9 cellular contexts compared by ENCODE assay signal in the genomic region with DNA sequence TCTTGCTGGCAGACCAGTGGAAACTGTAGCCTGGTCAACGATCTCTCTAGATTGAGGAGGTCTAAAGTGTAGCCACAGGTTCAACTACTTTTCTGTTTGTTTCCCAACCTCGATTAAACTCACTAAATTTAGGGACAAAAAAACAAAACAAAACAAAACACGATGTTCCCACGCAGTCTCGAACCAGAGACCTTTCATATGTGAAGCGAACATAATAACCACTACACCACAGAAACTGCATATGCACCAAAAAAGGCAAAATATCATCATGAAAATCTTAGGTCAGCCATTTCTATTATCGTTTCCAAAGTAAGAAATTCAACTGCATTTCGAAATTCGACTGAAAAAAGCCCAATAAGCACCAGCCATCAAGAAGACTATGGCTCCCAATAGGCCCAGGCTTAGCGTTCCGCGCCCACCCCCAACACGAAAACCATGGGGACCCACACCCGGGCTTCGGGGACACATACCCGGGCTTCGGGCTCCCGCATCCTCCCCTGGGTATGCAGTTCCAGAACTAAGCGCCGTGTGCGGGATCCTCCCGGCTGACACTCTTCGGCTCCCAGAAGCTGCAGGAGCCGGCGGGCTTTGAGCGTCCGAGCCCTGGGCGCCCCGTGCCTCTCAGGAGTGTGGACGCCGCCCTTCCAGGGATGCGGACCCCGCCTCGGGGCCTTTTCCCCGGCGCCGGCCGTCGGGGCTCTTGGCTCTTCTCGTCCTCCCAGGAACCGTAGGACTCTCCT. TPM values are rescaled to one million over a fixed set of nuclear protein-coding genes. Genes with fewer than 3 reads are reported as not detected.
DNase-seq lines count a peak whose midpoint lies in the region; ATAC-seq, FAIRE-seq and TF ChIP-seq lines count a peak whose summit lies in the region.
"Not testable (repeated sequence)": the region's sequence is repeated elsewhere in the genome, so short reads cannot be mapped to it uniquely, and the experiment has no call there.
"Had no signal": no experiment of that assay in that cellular context is flagged by ENCODE, and none has a peak within 500 bp of the region (broad histone marks: within the 10 kb centered on the region; RNA-seq: fewer than 3 reads in every experiment).

No MANE protein-coding gene starts in this region.

- H3K36me3 ChIP-seq in GM23338 (ENCODE audit: insufficient read depth); RWPE2 (ENCODE audit: low read depth); brain microvascular endothelial cell (replicated peaks); HepG2 (replicated peaks in 1 of 2; ENCODE audit: control insufficient read depth in 1 of 2, insufficient read depth in 2 of 2, low read length in 2 of 2): not testable (repeated sequence)

- H3K4me3 ChIP-seq in GM23338: peak overlapping the region; percentile 30; the same call in 1 of the 2 replicates
- H3K4me3 ChIP-seq in RWPE2 (ENCODE audit: severe bottlenecking); HepG2 (replicated peaks in 1 of 3; ENCODE audit: insufficient read depth in 1 of 3, low read depth in 2 of 3, low read length in 3 of 3): not testable (repeated sequence)
- peak overlapping the region; percentile 26 for H3K4me3 ChIP-seq in brain microvascular endothelial cell (ENCODE audit: low read depth, low read length)
- peak overlapping the region; percentile 15 for H3K4me3 ChIP-seq in fibroblast of mammary gland (ENCODE audit: control insufficient read depth, low read depth, low read length)

- not testable (repeated sequence) for H3K79me2 ChIP-seq in GM23338 (replicated peaks; ENCODE audit: insufficient read depth); HepG2 (ENCODE audit: insufficient read depth, low read length)

- not testable (repeated sequence) for H3K27ac ChIP-seq in GM23338 (ENCODE audit: low read depth); RWPE2 (ENCODE audit: poor library complexity, severe bottlenecking); brain microvascular endothelial cell; HepG2 (ENCODE audit: extremely low read length, insufficient read depth, low read length)

- not testable (repeated sequence) for DNase-seq in GM23338 (ENCODE audit: low spot score); RWPE2 (ENCODE audit: low spot score); Right ventricle myocardium superior; HepG2 (ENCODE audit: low spot score)
- DNase-seq in HFFc6 (peak; percentile 36), brain microvascular endothelial cell (peak; percentile 64), fibroblast of mammary gland (ENCODE audit: low read depth) (peak; percentile 20)

- not testable (repeated sequence) for H3K9me3 Mint-ChIP-seq in GM23338, HFFc6

- H3F3A ChIP-seq in GM23338 (replicated peaks; ENCODE audit: low read depth): not testable (repeated sequence)

- POLR2A ChIA-PET in HepG2 (lab: Yijun Ruan, JAX): not testable (repeated sequence)

- not testable (repeated sequence) for BruUV-seq in HepG2 (replicated peaks; lab: Mats Ljungman, UMichigan)

- not testable (repeated sequence) for TF ChIP-seq RAD21 in HepG2 (CRISPR knock-in tag; IDR thresholded peaks at IDR 0.05)

- H3K27me3 Mint-ChIP-seq in GM23338 (ENCODE audit: insufficient read depth, low read depth, poor library complexity): not testable (repeated sequence)
- H3K27me3 Mint-ChIP-seq in HFFc6 (ENCODE audit: insufficient read depth): peaks cover 20% of the 10 kb centered on the region

- not testable (repeated sequence) for H2AFZ ChIP-seq in GM23338; HepG2 (ENCODE audit: low read length)

- not testable (repeated sequence) for H3K4me3 Mint-ChIP-seq in GM23338, HFFc6

- in situ Hi-C loops in brain microvascular endothelial cell (cut with HindIII; ENCODE audit: low pct_ligation_motif_present, low sequenced_read_pairs); HepG2 (cut with HindIII; ENCODE audit: extremely low pct_ligation_motif_present, low pct_unique_long_range_greater_than_20kb): not testable (repeated sequence)

- intact Hi-C loops in Right ventricle myocardium superior (cut with DNase I); HepG2 (cut with micrococcal nuclease; ENCODE audit: unreplicated experiment): not testable (repeated sequence)

- TF ChIP-seq POLR2A in HepG2 (IDR thresholded peaks at IDR 0.05; ENCODE audit: insufficient read depth in 1 of 2, low read depth in 2 of 2, low read length in 2 of 2): not testable (repeated sequence)

- H3K27ac Mint-ChIP-seq in GM23338, HFFc6: not testable (repeated sequence)

- H3K27me3 ChIP-seq in GM23338 (ENCODE audit: insufficient read depth); RWPE2 (ENCODE audit: insufficient read depth, poor library complexity, severe bottlenecking); brain microvascular endothelial cell (replicated peaks); HepG2 (ENCODE audit: control insufficient read depth in 1 of 2, insufficient read depth in 2 of 2, low read length in 2 of 2): not testable (repeated sequence)

- CTCF ChIA-PET in HepG2 (lab: Yijun Ruan, JAX; ENCODE audit: low intra/inter-chr PET ratio, low total read pairs): not testable (repeated sequence)

- not testable (repeated sequence) for H4K20me1 ChIP-seq in GM23338 (replicated peaks; ENCODE audit: insufficient read depth); HepG2 (ENCODE audit: insufficient read depth, low read length)

- H3K9ac ChIP-seq in HepG2 (ENCODE audit: insufficient read depth, low read depth, low read length): not testable (repeated sequence)

- not testable (repeated sequence) for H3K4me1 ChIP-seq in GM23338 (ENCODE audit: insufficient read depth); RWPE2 (ENCODE audit: insufficient read depth, poor library complexity, severe bottlenecking)
- peaks cover 12% of the 10 kb centered on the region for H3K4me1 ChIP-seq in HepG2 (ENCODE audit: insufficient read depth, low read length)

- H3K9me3 ChIP-seq in RWPE2 (ENCODE audit: severe bottlenecking); HepG2 (ENCODE audit: low read length): not testable (repeated sequence)

- not testable (repeated sequence) for TF ChIP-seq CTCF in GM23338 (conservative IDR thresholded peaks at IDR 0.05; ENCODE audit: low read depth in 2 of 2); HFFc6 (IDR thresholded peaks at IDR 0.05); RWPE2 (IDR thresholded peaks at IDR 0.05; ENCODE audit: poor library complexity, severe bottlenecking); brain microvascular endothelial cell (IDR thresholded peaks at IDR 0.05; ENCODE audit: low read depth, low read length, missing control alignments); fibroblast of mammary gland (conservative IDR thresholded peaks at IDR 0.05; ENCODE audit: control insufficient read depth, insufficient read depth, low read depth, low read length); HepG2 (CRISPR knock-in tag; IDR thresholded peaks at IDR 0.05)

- FAIRE-seq in HepG2 (lab: Jason Lieb, UNC): not testable (repeated sequence)

- 55% methylated on average over 20 of the region's 41 CpGs for WGBS in HepG2 (ENCODE audit: low lambda C conversion rate)

- H3K36me3 Mint-ChIP-seq in GM23338 (ENCODE audit: low read depth); HFFc6 (ENCODE audit: low read depth): not testable (repeated sequence)

- TF ChIP-seq EP300 in HepG2 (IDR thresholded peaks at IDR 0.05; ENCODE audit: low read depth in 2 of 2, low read length in 2 of 2); HepG2 (CRISPR knock-in tag; IDR thresholded peaks at IDR 0.05; ENCODE audit: borderline replicate concordance): not testable (repeated sequence)

- peak overlapping the region; percentile 38; the same call in 1 of the 2 replicates for H3K4me2 ChIP-seq in GM23338
- 0 out of 2 replicates have a peak overlapping the region, but pooled peaks have one; percentile 39 for H3K4me2 ChIP-seq in HepG2 (ENCODE audit: low read depth, low read length)

- H3K4me1 Mint-ChIP-seq in GM23338; HFFc6 (ENCODE audit: low read depth): not testable (repeated sequence)

- H3K9me2 ChIP-seq in GM23338 (ENCODE audit: insufficient read depth): not testable (repeated sequence)

- ATAC-seq in GM23338: peak; percentile 77
- ATAC-seq in RWPE2 (ENCODE audit: low read depth): 0 out of 3 replicates have a peak, but pooled peaks have one; percentile 18
- ATAC-seq in Right ventricle myocardium superior (ENCODE audit: poor library complexity): peak; percentile 20
- ATAC-seq in HepG2: peak; percentile 8

RNA-seq across cellular contexts. Expression of gene RNU1-1, which starts 33.6 kb away (rescaled TPM):
- total RNA-seq in GM23338 (2014; rRNA removed; shearing (Covaris generic)): under 0.01 TPM in 1 of 2 replicates, not detected in the other
- polyA plus RNA-seq in GM23338 (2016; fragmentation: Nextera tagmentation; extraction: Ambion mirVana) (not detected in 2 replicates), HepG2 (2011; rRNA removed) (under 0.01 TPM in 2 replicates)
- total RNA-seq in HFFc6 (2021; fragmentation: NEBNext Ultra II Directional; extraction: Animal tissue kit (Norgen Biotek cat#: 25700)): 1,000 to 10,000 TPM; 1,191 to 2,394 (median 1,819) TPM
- total RNA-seq in Right ventricle myocardium superior (9,391 TPM), HepG2 (2016; rRNA removed; fragmentation: Illumina TruSeq; extraction: Trizol) (859 and 11,018 TPM in 2 replicates)
- total RNA-seq in HepG2 (2016; cell fraction: cytosol; rRNA removed; fragmentation: Illumina TruSeq; extraction: Trizol; ENCODE audit: low read depth): 16,281 and 17,236 TPM in 2 replicates
- total RNA-seq in HepG2 (2016; cell fraction: insoluble cytoplasmic fraction; rRNA removed; fragmentation: Illumina TruSeq; extraction: Trizol): 1,309 and 10,613 TPM in 2 replicates
- total RNA-seq in HepG2 (2016; cell fraction: membrane; rRNA removed; fragmentation: Illumina TruSeq; extraction: Trizol): 2,848 and 3,475 TPM in 2 replicates
- total RNA-seq in HepG2 (2016; cell fraction: nucleus; rRNA removed; fragmentation: Illumina TruSeq; extraction: Trizol): 52,466 and 64,417 TPM in 2 replicates
- polyA plus RNA-seq in HepG2 (2011; cell fraction: cytosol; rRNA removed): under 0.01 TPM in 2 replicates
- polyA plus RNA-seq in HepG2 (2011; cell fraction: nucleus; rRNA removed): under 0.01 TPM in 2 replicates
- polyA plus RNA-seq in HepG2 (2012): 59.2 and 78.2 TPM in 2 replicates
- 27.3 and 44.4 TPM in 2 replicates for polyA plus RNA-seq in HepG2 (2016; cell fraction: cytosol; fragmentation: Illumina TruSeq; extraction: Trizol; ENCODE audit: low read depth)
- polyA plus RNA-seq in HepG2 (2016; cell fraction: insoluble cytoplasmic fraction; fragmentation: Illumina TruSeq; extraction: Trizol; ENCODE audit: low read depth): not detected in 2 replicates
- not detected in 2 replicates for polyA plus RNA-seq in HepG2 (2016; cell fraction: membrane; fragmentation: Illumina TruSeq; extraction: Trizol; ENCODE audit: low read depth)
- 32.8 TPM in 1 of 2 replicates, not detected in the other for polyA plus RNA-seq in HepG2 (2016; cell fraction: nucleus; fragmentation: Illumina TruSeq; extraction: Trizol; ENCODE audit: insufficient read depth, low read depth)
- 12,820 and 15,604 TPM in 2 replicates for polyA minus RNA-seq in HepG2 (2011; rRNA and poly(A)+ RNA removed; ENCODE audit: low replicate concordance)
- polyA minus RNA-seq in HepG2 (2011; cell fraction: cytosol; rRNA and poly(A)+ RNA removed): 90,102 and 105,040 TPM in 2 replicates
- 42,574 and 58,030 TPM in 2 replicates for polyA minus RNA-seq in HepG2 (2011; cell fraction: nucleus; rRNA and poly(A)+ RNA removed)
- polyA plus RNA-seq: CD8-positive, alpha-beta memory T cell; IgD-negative memory B cell had no signal

Comparison
In these comparisons a context has a peak if more than half of its experiments do, and no peak if none do; other contexts are left out.
1. ATAC-seq: peak in every context shown above with its lines; median percentile 77 in GM23338; 20 in Right ventricle myocardium superior; 18 in RWPE2; 8 in HepG2.
2. RNA of gene RNU1-1, which starts 33.6 kb away (total RNA-seq): 859 to 64,417 TPM in HepG2, 9,391 TPM in Right ventricle myocardium superior (single experiment) and 1,191 to 2,394 TPM in HFFc6; under 0.01 TPM in GM23338; every median in the first group is over 100 times any median in the second.